ENCODE assay signal across 20 cellular contexts in genomic region chr12:95099270-95099790, GRCh38.
"Had no signal": no experiment of that assay in that cellular context is flagged by ENCODE, and none has a peak within 500 bp of the region (broad histone marks: within the 10 kb centered on the region; RNA-seq: fewer than 3 reads in every experiment).

No MANE protein-coding gene starts in this region.

- DNase-seq: activated CD4-positive, alpha-beta T cell treated with anti-CD3 and anti-CD28 coated beads, Interleukin-2, amount 50 U/mL, for 1 hour; activated CD8-positive, alpha-beta memory T cell treated with anti-CD3 and anti-CD28 coated beads, Interleukin-2, amount 50 U/mL, for 4 hours; activated effector memory CD4-positive, alpha-beta T cell treated with Interleukin-2 at 50 U/mL for 16 hours; activated naive CD4-positive, alpha-beta T cell treated with anti-CD3 and anti-CD28 coated beads, Interleukin-2, amount 50 U/mL, for 16 hours; activated T-cell treated with anti-CD3 and anti-CD28 coated beads, Interleukin-2, amount 50 U/mL, for 4 hours; aorta; brain microvascular endothelial cell; central memory CD4-positive, alpha-beta T cell; dorsolateral prefrontal cortex; gastrocnemius medialis; heart left ventricle; occipital lobe; posterior cingulate gyrus; stimulated activated naive B cell treated with anti-CD40 and anti-IgM and Interleukin-4, amounts not matched to agents 10 μg/mL and 1 μg/mL and 100 μg/mL, for 72 hours; T-helper 1 cell; T-helper 9 cell; upper lobe of left lung had no signal

- H3K4me3 ChIP-seq: dorsolateral prefrontal cortex, gastrocnemius medialis, heart left ventricle, thoracic aorta, upper lobe of left lung had no signal

- H3K27ac ChIP-seq: brain microvascular endothelial cell, dorsolateral prefrontal cortex, gastrocnemius medialis, thoracic aorta had no signal

- H3K9me3 ChIP-seq: gastrocnemius medialis, heart left ventricle, thoracic aorta, upper lobe of left lung had no signal

- H3K36me3 ChIP-seq: gastrocnemius medialis had no signal

- ATAC-seq: activated CD4-positive, CD25-positive, alpha-beta regulatory T cell treated with anti-CD3 and anti-CD28 coated beads, Interleukin-2, amount 50 U/mL, for 24 hours; activated T-cell treated with anti-CD3 and anti-CD28 coated beads, Interleukin-2, amount 50 U/mL, for 4 hours; esophagus mucosa; gastrocnemius medialis; stimulated activated naive B cell treated with anti-CD40 and anti-IgM and Interleukin-4, amounts not matched to agents 10 μg/mL and 1 μg/mL and 100 μg/mL, for 72 hours had no signal

- H3K27me3 ChIP-seq: brain microvascular endothelial cell, dorsolateral prefrontal cortex, gastrocnemius medialis, heart left ventricle, upper lobe of left lung had no signal
